In genomic region chr19:47512183-47512947, GRCh38 we compare ENCODE assay signal across 8 cellular contexts. TPM values are rescaled to one million over a fixed set of nuclear protein-coding genes. Genes with fewer than 3 reads are reported as not detected.
A peak's percentile ranks its signal among the peaks of the same experiment; 100 is the strongest.
DNase-seq lines count a peak whose midpoint lies in the region; ATAC-seq and TF ChIP-seq lines count a peak whose summit lies in the region.

No MANE protein-coding gene starts in this region.

- peak overlapping the region; percentile 0 for H3K4me3 ChIP-seq in CD8-positive, alpha-beta T cell (ENCODE audit: low read depth, low read length)
- peak overlapping the region; percentile 77 for H3K4me3 ChIP-seq in endocrine pancreas (ENCODE audit: control insufficient read depth, insufficient read depth, low read length)
- H3K4me3 ChIP-seq in osteoblast (ENCODE audit: insufficient read depth, low read length): peak overlapping the region; percentile 95

- no peaks in the 10 kb centered on the region for H3K27me3 Mint-ChIP-seq in CD8-positive, alpha-beta T cell (ENCODE audit: low read depth)

- peaks cover 30% of the 10 kb centered on the region for H3K36me3 Mint-ChIP-seq in CD8-positive, alpha-beta T cell

- peaks cover 60% of the 10 kb centered on the region for H3K4me1 ChIP-seq in CD8-positive, alpha-beta T cell (ENCODE audit: insufficient read depth, low read length)
- H3K4me1 ChIP-seq in endocrine pancreas (ENCODE audit: control insufficient read depth, insufficient read depth, low read length) (no peaks in the 10 kb centered on the region), osteoblast (ENCODE audit: insufficient read depth, low read length) (peaks cover 52% of the 10 kb centered on the region)

- POLR2A ChIA-PET in CD8-positive, alpha-beta T cell (lab: Charles Lee): interaction anchor here (0.7 kb wide), 1 partner anchor 98 kb away, joined by 3 read pairs; no protein-coding TSS in a partner anchor

- H3K4me2 ChIP-seq in osteoblast (ENCODE audit: insufficient read depth, low read length): peak overlapping the region; percentile 87

- intact Hi-C loops in CD8-positive, alpha-beta T cell (cut with DNase I, micrococcal nuclease): loop anchor here (10.0 kb wide), 2 partner anchors 192 to 238 kb away; partner anchors contain the start of gene INAFM1 (in 1 of the 2)

- no peak overlapping the region for H2AFZ ChIP-seq in osteoblast (ENCODE audit: low read length)

- H3K79me2 ChIP-seq in osteoblast (ENCODE audit: insufficient read depth, low read length): peaks cover 74% of the 10 kb centered on the region

- H3K9ac ChIP-seq in endocrine pancreas (ENCODE audit: control insufficient read depth, insufficient read depth, low read length): peak overlapping the region; percentile 92

- TF ChIP-seq CTCF in CD8-positive, alpha-beta T cell (IDR thresholded peaks at IDR 0.05): no peak
- no peak for TF ChIP-seq CTCF in osteoblast (IDR thresholded peaks at IDR 0.05; ENCODE audit: extremely low read depth, low read depth, low read length)

- no peaks in the 10 kb centered on the region for H3K9me3 Mint-ChIP-seq in CD8-positive, alpha-beta T cell

- DNase-seq in CD8-positive, alpha-beta T cell: no peak
- DNase-seq in NCI-H446 treated with DMSO at 0.1 percent for 48 hours (lab: John Stamatoyannopoulos, UW) (peak; percentile 36), osteoblast (ENCODE audit: insufficient read length, low spot score, missing footprints) (no peak), Kasumi-1 (lab: John Stamatoyannopoulos, UW) (no peak)
- DNase-seq in stimulated activated CD4-positive, alpha-beta T cell treated with anti-CD3 and anti-CD28 coated beads, Interleukin-12 subunit alpha, Interleukin-12 subunit beta, amount 100 ng/mL, for 4 hours: no peak

- peak overlapping the region; percentile 77 for H3K27ac Mint-ChIP-seq in CD8-positive, alpha-beta T cell

- peaks cover 76% of the 10 kb centered on the region for H3K4me1 Mint-ChIP-seq in CD8-positive, alpha-beta T cell (ENCODE audit: low read depth)

- CTCF ChIA-PET in CD8-positive, alpha-beta T cell (lab: Charles Lee): interaction anchor here (0.8 to 1.0 kb wide), 2 partner anchors 26 to 29 kb away, joined by 3 read pairs; partner anchors contain the start of gene KPTN

- no peak overlapping the region for H3K27ac ChIP-seq in CD8-positive, alpha-beta T cell (ENCODE audit: low read depth, low read length)
- peak overlapping the region; percentile 39 for H3K27ac ChIP-seq in osteoblast (ENCODE audit: low read depth, low read length)

- no peaks in the 10 kb centered on the region for H3K36me3 ChIP-seq in CD8-positive, alpha-beta T cell (ENCODE audit: insufficient read depth, low read length)
- H3K36me3 ChIP-seq in endocrine pancreas (ENCODE audit: control insufficient read depth, insufficient read depth, low read length) (no peaks in the 10 kb centered on the region), osteoblast (ENCODE audit: insufficient read depth, low read length) (no peaks in the 10 kb centered on the region)

- H3K27me3 ChIP-seq in CD8-positive, alpha-beta T cell (ENCODE audit: insufficient read depth, low read length): no peaks in the 10 kb centered on the region
- H3K27me3 ChIP-seq in endocrine pancreas (ENCODE audit: control insufficient read depth, insufficient read depth, low read length): no peaks in the 10 kb centered on the region
- H3K27me3 ChIP-seq in osteoblast (ENCODE audit: insufficient read depth, low read length): no peaks in the 10 kb centered on the region

- no peaks in the 10 kb centered on the region for H3K9me3 ChIP-seq in CD8-positive, alpha-beta T cell (ENCODE audit: low read length)
- H3K9me3 ChIP-seq in endocrine pancreas (ENCODE audit: control insufficient read depth, low read length) (no peaks in the 10 kb centered on the region), osteoblast (ENCODE audit: low read depth, low read length) (no peaks in the 10 kb centered on the region)

- peaks cover 56% of the 10 kb centered on the region for H4K20me1 ChIP-seq in osteoblast (ENCODE audit: insufficient read depth, low read length)

- H3K4me3 Mint-ChIP-seq in CD8-positive, alpha-beta T cell: peak overlapping the region; percentile 97

- ATAC-seq in CD8-positive, alpha-beta T cell: no peak
- ATAC-seq in GM19328 (IDR thresholded peaks at IDR 0.05; ENCODE audit: unreplicated experiment) (no peak), HG03457 (IDR thresholded peaks at IDR 0.05; ENCODE audit: unreplicated experiment) (no peak)

RNA-seq across cellular contexts. Expression of gene NAPA, which starts 2.5 kb away (rescaled TPM):
- total RNA-seq in CD8-positive, alpha-beta T cell: 100 to 1,000 TPM; 172 to 188 TPM
- 95.9 and 96.4 TPM in 2 replicates for total RNA-seq in osteoblast

RNA-seq across cellular contexts. Expression of gene KPTN, which starts 28.3 kb away (rescaled TPM):
- total RNA-seq in CD8-positive, alpha-beta T cell: 1 to 10 TPM; 5.4 to 5.9 TPM
- 2.1 and 4.0 TPM in 2 replicates for total RNA-seq in osteoblast

RNA-seq across cellular contexts. Expression of gene SLC8A2, which starts 40.7 kb away (rescaled TPM):
- total RNA-seq in CD8-positive, alpha-beta T cell: not detected
- total RNA-seq in osteoblast: under 0.01 and 0.36 TPM in 2 replicates

Comparison
In these comparisons a context has a peak if more than half of its experiments do, and no peak if none do; other contexts are left out.
1. H3K4me3 ChIP-seq: peak in every context shown above with its lines; median percentile 95 in osteoblast; 77 in endocrine pancreas; 0 in CD8-positive, alpha-beta T cell.